Comparison of ENCODE assay signal across 8 cellular contexts in genomic region chr6:140921366-140922226, GRCh38.
A peak's percentile ranks its signal among the peaks of the same experiment; 100 is the strongest.
DNase-seq lines count a peak whose midpoint lies in the region; ATAC-seq, FAIRE-seq and TF ChIP-seq lines count a peak whose summit lies in the region.

No MANE protein-coding gene starts in this region.

- 28 to 32% methylated on average over 4 of the region's 4 CpGs for WGBS in body of pancreas, 2 donors
- 63 to 64% methylated on average over 4 of the region's 4 CpGs for WGBS in tibial nerve, 2 donors

- H3K4me1 ChIP-seq in body of pancreas (no peaks in the 10 kb centered on the region), keratinocyte (ENCODE audit: control insufficient read depth, extremely low read depth, insufficient read depth, low read length) (no peaks in the 10 kb centered on the region), tibial nerve (peaks cover 0 to 5% (median 0%) of the 10 kb centered on the region in 4 donors)

- no peaks in the 10 kb centered on the region for H3K9me1 ChIP-seq in keratinocyte (ENCODE audit: control insufficient read depth, extremely low read depth, insufficient read depth, low read length)

- TF ChIP-seq POLR2A in body of pancreas (IDR thresholded peaks at IDR 0.05) = no peak
- TF ChIP-seq POLR2A in tibial nerve (IDR thresholded peaks at IDR 0.05) = no peak

- no peak overlapping the region for H2AFZ ChIP-seq in keratinocyte (ENCODE audit: control insufficient read depth, low read length)

- no peaks in the 10 kb centered on the region for H4K20me1 ChIP-seq in keratinocyte (ENCODE audit: control insufficient read depth, extremely low read depth, insufficient read depth, low read length)

- no peaks in the 10 kb centered on the region for H3K79me2 ChIP-seq in keratinocyte (ENCODE audit: control insufficient read depth, insufficient read depth, low read length)

- peak in 6 of 7 experiments; percentile 19 to 72 (median 57) for TF ChIP-seq CTCF in body of pancreas (IDR thresholded peaks at IDR 0.05)
- TF ChIP-seq CTCF in keratinocyte (optimal IDR thresholded peaks at IDR 0.05 in 1 of 3, IDR thresholded peaks at IDR 0.05 in 1 of 3, conservative IDR thresholded peaks at IDR 0.05 in 1 of 3; ENCODE audit: extremely low read depth in 1 of 3, insufficient read depth in 2 of 3, low read length in 3 of 3) = peak; percentile 55 to 88 (median 70)
- peak; percentile 35 to 67 (median 60) for TF ChIP-seq CTCF in tibial nerve (IDR thresholded peaks at IDR 0.05)

- no peak overlapping the region for H3K4me2 ChIP-seq in keratinocyte (ENCODE audit: control insufficient read depth, extremely low read depth, insufficient read depth, low read depth, low read length)

- H3K4me3 ChIP-seq in body of pancreas = no peak overlapping the region
- H3K4me3 ChIP-seq in keratinocyte (ENCODE audit: control insufficient read depth in 2 of 3, extremely low read depth in 1 of 3, insufficient read depth in 2 of 3, low read depth in 1 of 3, low read length in 3 of 3) = no peak overlapping the region
- no peak overlapping the region for H3K4me3 ChIP-seq in tibial nerve

- DNase-seq in activated CD4-positive, CD25-positive, alpha-beta regulatory T cell treated with anti-CD3 and anti-CD28 coated beads, Interleukin-2, amount 50 U/mL, for 72 hours = no peak
- DNase-seq in NCI-H460 (ENCODE audit: extremely low read depth, low read depth) (peak; percentile 48), body of pancreas (peak in 2 of 4 donors; percentile 21 to 34), keratinocyte (ENCODE audit: low read depth, low spot score) (peak; percentile 28), tibial nerve (ENCODE audit: low spot score in 2 of 2) (no peak), retina (no peak)

- peak; percentile 79 for FAIRE-seq in keratinocyte (lab: Jason Lieb, UNC)

- peak in 1 of 2 donors; percentile 36 for TF ChIP-seq EP300 in tibial nerve (IDR thresholded peaks at IDR 0.05)

- H3K27me3 ChIP-seq in body of pancreas (no peaks in the 10 kb centered on the region), keratinocyte (ENCODE audit: control insufficient read depth, extremely low read depth, insufficient read depth, low read length) (no peaks in the 10 kb centered on the region), tibial nerve (no peaks in the 10 kb centered on the region)

- dilution Hi-C loops in keratinocyte (cut with MboI; ENCODE audit: extremely low pct_ligation_motif_present, low sequenced_read_pairs) = no loop called here

- peak; percentile 44 to 65 for ATAC-seq in activated CD4-positive, CD25-positive, alpha-beta regulatory T cell treated with anti-CD3 and anti-CD28 coated beads, Interleukin-2, amount 50 U/mL, for 24 hours
- peak; percentile 58 for ATAC-seq in HG02642 (IDR thresholded peaks at IDR 0.05; ENCODE audit: poor library complexity, unreplicated experiment)
- peak; percentile 69 for ATAC-seq in body of pancreas

- no peak overlapping the region for H3K9ac ChIP-seq in keratinocyte (ENCODE audit: control insufficient read depth, extremely low read depth, insufficient read depth, low read length)

- no peaks in the 10 kb centered on the region for H3K9me3 ChIP-seq in body of pancreas
- H3K9me3 ChIP-seq in keratinocyte (ENCODE audit: control insufficient read depth, low read depth, low read length) = no peaks in the 10 kb centered on the region
- no peaks in the 10 kb centered on the region for H3K9me3 ChIP-seq in tibial nerve

- H3K27ac ChIP-seq in body of pancreas (no peak overlapping the region), keratinocyte (ENCODE audit: control insufficient read depth, insufficient read depth, low read length) (no peak overlapping the region), tibial nerve (no peak overlapping the region)

- intact Hi-C loops in body of pancreas (cut with DNase I) = no loop called here

- H3K36me3 ChIP-seq in body of pancreas (replicated peaks in 1 of 2; ENCODE audit: insufficient read depth in 1 of 2, low read depth in 2 of 2) = no peaks in the 10 kb centered on the region
- no peaks in the 10 kb centered on the region for H3K36me3 ChIP-seq in keratinocyte (ENCODE audit: control insufficient read depth in 2 of 2, extremely low read depth in 1 of 2, insufficient read depth in 2 of 2, low read length in 2 of 2)
- H3K36me3 ChIP-seq in tibial nerve = no peaks in the 10 kb centered on the region

Comparison
In these comparisons a context has a peak if more than half of its experiments do, and no peak if none do; other contexts are left out.
1. DNase-seq: peak in NCI-H460 (single experiment) and keratinocyte (single experiment); none in activated CD4-positive, CD25-positive, alpha-beta regulatory T cell treated with anti-CD3 and anti-CD28 coated beads, Interleukin-2, amount 50 U/mL, for 72 hours (single experiment), tibial nerve (0 of 2) and retina (single experiment).
2. Peak in every context shown above with its lines, with median percentiles within 50 percentile points of each other: ATAC-seq and CTCF ChIP-seq.